In the genomic region with DNA sequence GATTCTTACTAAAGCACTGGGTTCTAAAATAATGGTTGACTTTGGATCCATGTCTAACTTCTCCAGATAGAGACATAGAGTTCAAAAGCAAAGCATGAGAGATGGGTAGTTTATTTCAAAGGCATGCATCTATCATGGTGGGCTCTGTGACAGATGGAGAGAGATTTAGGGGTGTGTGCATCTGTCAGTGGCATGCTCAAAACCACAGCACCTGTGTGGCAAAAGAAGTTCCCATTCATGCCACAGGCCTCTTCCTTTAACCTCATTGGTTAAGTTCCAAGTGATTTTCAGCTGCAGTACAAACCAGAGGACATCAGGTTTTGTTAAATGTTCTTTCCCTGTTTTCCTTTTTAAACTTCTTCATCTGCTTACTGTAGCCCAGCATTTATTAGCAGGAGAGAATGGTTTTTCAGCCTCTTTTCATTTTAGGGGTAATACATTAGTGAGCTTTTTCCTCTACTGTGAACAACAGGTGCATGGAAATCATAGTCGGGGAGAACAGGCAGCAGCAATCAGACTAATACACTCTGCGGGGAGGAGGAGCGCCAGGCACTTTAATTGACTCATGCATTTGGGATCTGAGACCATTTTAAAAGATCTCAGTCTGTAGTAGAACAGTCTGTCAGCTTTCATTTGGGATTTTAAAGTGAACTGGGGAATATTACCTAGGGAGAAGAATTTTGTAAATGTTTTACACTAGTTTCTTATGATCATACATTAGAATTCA, we compare ENCODE assay signal across 23 cellular contexts. TPM values are rescaled to one million over a fixed set of nuclear protein-coding genes. Genes with fewer than 3 reads are reported as not detected.
DNase-seq lines count a peak whose midpoint lies in the region; TF ChIP-seq lines count a peak whose summit lies in the region.
"Had no signal": no experiment of that assay in that cellular context is flagged by ENCODE, and none has a peak within 500 bp of the region (broad histone marks: within the 10 kb centered on the region; RNA-seq: fewer than 3 reads in every experiment).

No MANE protein-coding gene starts in this region.

- H3F3A ChIP-seq in smooth muscle cell (ENCODE audit: low read depth): no peaks in the 10 kb centered on the region

- WGBS in esophagus muscularis mucosa: 91% methylated on average over 3 of the region's 3 CpGs
- 90% methylated on average over 3 of the region's 3 CpGs for WGBS in smooth muscle cell (ENCODE audit: low lambda C conversion rate)
- 75 to 80% methylated on average over 3 of the region's 3 CpGs for WGBS in tibial nerve, 2 donors

- H3K4me3 ChIP-seq in esophagus muscularis mucosa (no peak overlapping the region), smooth muscle cell (no peak overlapping the region), tibial nerve (no peak overlapping the region)
- H3K4me3 ChIP-seq: MG63, PC-9 had no signal

- H4K20me1 ChIP-seq in smooth muscle cell (ENCODE audit: low read depth): no peaks in the 10 kb centered on the region

- no peak overlapping the region for H3K4me2 ChIP-seq in smooth muscle cell
- H3K4me2 ChIP-seq: PC-9 had no signal

- H3K9me3 ChIP-seq in esophagus muscularis mucosa: no peaks in the 10 kb centered on the region
- H3K9me3 ChIP-seq in smooth muscle cell (replicated peaks; ENCODE audit: low read depth): no peaks in the 10 kb centered on the region
- H3K9me3 ChIP-seq in tibial nerve: no peaks in the 10 kb centered on the region
- H3K9me3 ChIP-seq: Caco-2, MG63 had no signal

- no peak overlapping the region for H3K9ac ChIP-seq in smooth muscle cell (ENCODE audit: low read depth)

- no peak for TF ChIP-seq POLR2A in esophagus muscularis mucosa (IDR thresholded peaks at IDR 0.05; ENCODE audit: low read depth)
- TF ChIP-seq POLR2A in tibial nerve (IDR thresholded peaks at IDR 0.05): no peak

- DNase-seq in NCI-H748 (lab: John Stamatoyannopoulos, UW; ENCODE audit: unreplicated experiment): peak; percentile 26
- DNase-seq in NCI-H748 treated with DMSO at 0.1 percent for 48 hours (lab: John Stamatoyannopoulos, UW): no peak
- peak; percentile 18 for DNase-seq in NCI-H2171 (lab: John Stamatoyannopoulos, UW)
- peak; percentile 39 for DNase-seq in esophagus muscularis mucosa (ENCODE audit: extremely low spot score)
- DNase-seq in smooth muscle cell (lab: John Stamatoyannopoulos, UW; ENCODE audit: unreplicated experiment): no peak
- no peak for DNase-seq in tibial nerve (ENCODE audit: low spot score in 2 of 2)
- DNase-seq in HCEC 1CT: no peak
- DNase-seq: Caco-2; CD4-positive, alpha-beta T cell; DMS53; HFFc6; Kasumi-1; MG63; NCI-H1048; NCI-H146; NCI-H2029 treated with DMSO at 0.1 percent for 48 hours; NCI-H774; PC-9; T-helper 2 cell had no signal

- H3K79me2 ChIP-seq in smooth muscle cell (ENCODE audit: low read depth): no peaks in the 10 kb centered on the region

- no peaks in the 10 kb centered on the region for H3K36me3 ChIP-seq in esophagus muscularis mucosa
- H3K36me3 ChIP-seq in smooth muscle cell (ENCODE audit: low read depth): no peaks in the 10 kb centered on the region
- no peaks in the 10 kb centered on the region for H3K36me3 ChIP-seq in tibial nerve
- H3K36me3 ChIP-seq: MG63 had no signal

- no peaks in the 10 kb centered on the region for H3K4me1 ChIP-seq in esophagus muscularis mucosa
- no peaks in the 10 kb centered on the region for H3K4me1 ChIP-seq in smooth muscle cell (ENCODE audit: low read depth)
- no peaks in the 10 kb centered on the region for H3K4me1 ChIP-seq in tibial nerve
- H3K4me1 ChIP-seq: Caco-2 had no signal

- TF ChIP-seq CTCF in esophagus muscularis mucosa (IDR thresholded peaks at IDR 0.05) (no peak), smooth muscle cell (IDR thresholded peaks at IDR 0.05; ENCODE audit: borderline replicate concordance, insufficient read depth, poor library complexity, severe bottlenecking) (no peak), tibial nerve (IDR thresholded peaks at IDR 0.05) (no peak)

- H3K27me3 ChIP-seq in esophagus muscularis mucosa: no peaks in the 10 kb centered on the region
- no peaks in the 10 kb centered on the region for H3K27me3 ChIP-seq in smooth muscle cell (ENCODE audit: low read depth)
- no peaks in the 10 kb centered on the region for H3K27me3 ChIP-seq in tibial nerve
- H3K27me3 ChIP-seq: MG63 had no signal

- H3K27ac ChIP-seq in esophagus muscularis mucosa (replicated peaks in 1 of 4) (no peak overlapping the region), smooth muscle cell (ENCODE audit: low read depth) (no peak overlapping the region), tibial nerve (no peak overlapping the region)
- H3K27ac ChIP-seq: PC-9 had no signal

- H2AFZ ChIP-seq in smooth muscle cell (ENCODE audit: low read depth): no peak overlapping the region
- H2AFZ ChIP-seq: PC-9 had no signal

- intact Hi-C loops in esophagus muscularis mucosa (cut with DNase I): no loop called here

- TF ChIP-seq EP300 in esophagus muscularis mucosa (IDR thresholded peaks at IDR 0.05) (no peak), tibial nerve (IDR thresholded peaks at IDR 0.05) (no peak)

RNA-seq across cellular contexts. Expression of a gene that starts 52.4 kb away (rescaled TPM):
- total RNA-seq in esophagus muscularis mucosa: not detected
- 0.18 TPM in 1 of 2 replicates, not detected in the other for total RNA-seq in smooth muscle cell
- polyA plus RNA-seq in smooth muscle cell: not detected in 2 replicates
- not detected for total RNA-seq in tibial nerve
- total RNA-seq: Caco-2; CD4-positive, alpha-beta T cell; H4; HFFc6; PC-9; SK-MEL-5 had no signal
- polyA plus RNA-seq: BJ, IgD-negative memory B cell had no signal

Comparison
In these comparisons a context has a peak if more than half of its experiments do, and no peak if none do; other contexts are left out.
1. DNase-seq: peak in NCI-H748 (single experiment), NCI-H2171 (single experiment) and esophagus muscularis mucosa (single experiment); none in NCI-H748 treated with DMSO at 0.1 percent for 48 hours (single experiment), smooth muscle cell (single experiment), tibial nerve (0 of 2) and HCEC 1CT (single experiment).